23 cellular contexts compared by ENCODE assay signal in genomic region chr7:127706766-127707165, GRCh38.
"Had no signal": no experiment of that assay in that cellular context is flagged by ENCODE, and none has a peak within 500 bp of the region (broad histone marks: within the 10 kb centered on the region; RNA-seq: fewer than 3 reads in every experiment).

No MANE protein-coding gene starts in this region.

- DNase-seq: activated CD4-positive, alpha-beta memory T cell treated with anti-CD3 and anti-CD28 coated beads, Interleukin-2, amount 10 ng/mL, durations not matched to agents 7 days and 5 days; activated CD4-positive, alpha-beta T cell treated with anti-CD3 and anti-CD28 coated beads, Interleukin-2, amount 10 ng/mL, durations not matched to agents 24 days and 14 days; activated CD4-positive, CD25-positive, alpha-beta regulatory T cell treated with anti-CD3 and anti-CD28 coated beads, Interleukin-2, amount 50 U/mL, for 72 hours; activated CD8-positive, alpha-beta memory T cell treated with anti-CD3 and anti-CD28 coated beads, Interleukin-2, amount 50 U/mL, for 48 hours; activated gamma-delta T cell; activated naive CD4-positive, alpha-beta T cell treated with anti-CD3 and anti-CD28 coated beads, Interleukin-2, amount 50 U/mL, for 16 hours; activated naive CD8-positive, alpha-beta T cell treated with anti-CD3 and anti-CD28 coated beads, Interleukin-2, amount 50 U/mL, for 24 hours; activated T-cell treated with anti-CD3 and anti-CD28 coated beads, Interleukin-2, amount 50 U/mL, for 24 hours; foreskin melanocyte; lower lobe of right lung; natural killer cell; occipital lobe; spleen; stimulated activated naive CD4-positive, alpha-beta T cell treated with Interleukin-2 at 50 U/mL for 16 hours; T-helper 2 cell had no signal

- H3K9me3 Mint-ChIP-seq: activated CD4-positive, alpha-beta T cell treated with anti-CD3 and anti-CD28 coated beads, Interleukin-2, amount 10 ng/mL, durations not matched to agents 24 days and 14 days; central memory CD8-positive, alpha-beta T cell; dendritic cell treated with granulocyte-macrophage colony-stimulating factor and Interleukin-4, amounts not matched to agents 40 ng/mL and 50 ng/mL, for 4 days had no signal

- ATAC-seq: activated naive CD8-positive, alpha-beta T cell treated with anti-CD3 and anti-CD28 coated beads, Interleukin-2, amount 50 U/mL, for 24 hours; left lobe of liver; natural killer cell had no signal

- H3K9ac ChIP-seq: neural progenitor cell, parathyroid adenoma had no signal

- H3K4me2 ChIP-seq: neural progenitor cell had no signal

- H3K4me1 ChIP-seq: lower lobe of right lung, neural progenitor cell, parathyroid adenoma had no signal

- H3K27me3 ChIP-seq: neural progenitor cell, right atrium auricular region, spleen, tibial nerve had no signal

- H3K27ac Mint-ChIP-seq: activated CD4-positive, alpha-beta T cell treated with anti-CD3 and anti-CD28 coated beads, Interleukin-2, amount 10 ng/mL, durations not matched to agents 24 days and 14 days; activated naive CD8-positive, alpha-beta T cell treated with anti-CD3 and anti-CD28 coated beads, Interleukin-2, amount 50 U/mL, for 24 hours; dendritic cell treated with granulocyte-macrophage colony-stimulating factor and Interleukin-4, amounts not matched to agents 40 ng/mL and 50 ng/mL, for 4 days; natural killer cell; neural progenitor cell had no signal

- H3K27ac ChIP-seq: epithelial cell of prostate, lower lobe of right lung, neural progenitor cell, parathyroid adenoma, right atrium auricular region, spleen, tibial nerve had no signal

- H3K4me3 ChIP-seq: lower lobe of right lung, neural progenitor cell, right atrium auricular region, spleen, tibial nerve had no signal

- H2AFZ ChIP-seq: neural progenitor cell, parathyroid adenoma had no signal

- H3K4me3 Mint-ChIP-seq: activated CD4-positive, alpha-beta memory T cell treated with anti-CD3 and anti-CD28 coated beads, Interleukin-2, amount 10 ng/mL, durations not matched to agents 7 days and 5 days; activated CD4-positive, alpha-beta T cell treated with anti-CD3 and anti-CD28 coated beads, Interleukin-2, amount 10 ng/mL, durations not matched to agents 24 days and 14 days; activated naive CD8-positive, alpha-beta T cell treated with anti-CD3 and anti-CD28 coated beads, Interleukin-2, amount 50 U/mL, for 24 hours; activated T-cell treated with anti-CD3 and anti-CD28 coated beads, Interleukin-2, amount 50 U/mL, for 24 hours; central memory CD8-positive, alpha-beta T cell; dendritic cell treated with granulocyte-macrophage colony-stimulating factor and Interleukin-4, amounts not matched to agents 40 ng/mL and 50 ng/mL, for 4 days; natural killer cell; neural progenitor cell had no signal

- H3K27me3 Mint-ChIP-seq: activated CD4-positive, alpha-beta memory T cell treated with anti-CD3 and anti-CD28 coated beads, Interleukin-2, amount 10 ng/mL, durations not matched to agents 7 days and 5 days; activated CD4-positive, alpha-beta T cell treated with anti-CD3 and anti-CD28 coated beads, Interleukin-2, amount 10 ng/mL, durations not matched to agents 24 days and 14 days; activated naive CD8-positive, alpha-beta T cell treated with anti-CD3 and anti-CD28 coated beads, Interleukin-2, amount 50 U/mL, for 24 hours; activated T-cell treated with anti-CD3 and anti-CD28 coated beads, Interleukin-2, amount 50 U/mL, for 24 hours; central memory CD8-positive, alpha-beta T cell; dendritic cell treated with granulocyte-macrophage colony-stimulating factor and Interleukin-4, amounts not matched to agents 40 ng/mL and 50 ng/mL, for 4 days had no signal

- H3K4me1 Mint-ChIP-seq: central memory CD8-positive, alpha-beta T cell; neural progenitor cell had no signal
